Comparison of ENCODE assay signal across 24 cellular contexts in genomic region chr12:5787828-5788227, GRCh38.
DNase-seq lines count a peak whose midpoint lies in the region; ATAC-seq, FAIRE-seq and TF ChIP-seq lines count a peak whose summit lies in the region.
"Had no signal": no experiment of that assay in that cellular context is flagged by ENCODE, and none has a peak within 500 bp of the region (broad histone marks: within the 10 kb centered on the region; RNA-seq: fewer than 3 reads in every experiment).

No MANE protein-coding gene starts in this region.

- H3K79me2 ChIP-seq in K562 (ENCODE audit: control insufficient read depth, insufficient read depth, low read length): no peaks in the 10 kb centered on the region

- in situ Hi-C loops in K562 (cut with MboI): loop anchor here (25.0 kb wide), 1 partner anchor 601 kb away; no protein-coding TSS in a partner anchor

- TF ChIP-seq CTCF in right atrium auricular region (IDR thresholded peaks at IDR 0.05) (no peak), K562 (IDR thresholded peaks at IDR 0.05 in 2 of 3, conservative IDR thresholded peaks at IDR 0.05 in 1 of 3; ENCODE audit: insufficient read depth in 2 of 3, low read depth in 1 of 3, low read length in 3 of 3) (no peak)

- 4% methylated on average over 4 of the region's 5 CpGs for WGBS in K562 (ENCODE audit: insufficient coverage, low coverage, missing lambda C conversion rate)

- TF ChIP-seq POLR2A in K562 (conservative IDR thresholded peaks at IDR 0.05): no peak

- H3K27ac ChIP-seq in right atrium auricular region: no peak overlapping the region
- no peak overlapping the region for H3K27ac ChIP-seq in K562 (ENCODE audit: extremely low read depth, low read depth, low read length)
- H3K27ac ChIP-seq: 22Rv1; BLaER1 treated with 17β-estradiol and CSF1 and Interleukin-3, amounts not matched to agents 10 nM and 100 nM had no signal

- H3K9me3 ChIP-seq in right atrium auricular region (no peaks in the 10 kb centered on the region), K562 (replicated peaks; ENCODE audit: control insufficient read depth, insufficient read depth, low read depth, low read length) (no peaks in the 10 kb centered on the region)
- H3K9me3 ChIP-seq: BE2C, HAP-1 had no signal

- H3K4me3 ChIP-seq in right atrium auricular region (no peak overlapping the region), K562 (no peak overlapping the region)
- H3K4me3 ChIP-seq: BLaER1 treated with 17β-estradiol and CSF1 and Interleukin-3, amounts not matched to agents 10 nM and 100 nM; HAP-1 had no signal

- no peak for ATAC-seq in left cardiac atrium
- ATAC-seq in K562: no peak
- no peak for ATAC-seq in GM21447 (IDR thresholded peaks at IDR 0.05; ENCODE audit: unreplicated experiment)
- ATAC-seq in HG03565 (IDR thresholded peaks at IDR 0.05; ENCODE audit: unreplicated experiment): no peak

- DNase-seq in right atrium auricular region (ENCODE audit: low spot score): peak; percentile 13
- no peak for DNase-seq in left cardiac atrium
- no peak for DNase-seq in K562 (ENCODE audit: extremely low read depth in 1 of 4, low spot score in 3 of 4)
- peak; percentile 40 for DNase-seq in islet precursor cell
- no peak for DNase-seq in Ammon's horn (ENCODE audit: low spot score)
- DNase-seq: BE2C; CD4-positive, alpha-beta T cell; CD8-positive, alpha-beta memory T cell; DMS 273 treated with DMSO at 0.1 percent for 48 hours; DMS79; EL; GDM1; GOT3; HFFc6 had no signal

- intact Hi-C loops in left cardiac atrium (cut with DNase I): loop anchor here in 1 of 2 donors (10.0 kb wide), 1 partner anchor 643 kb away; no protein-coding TSS in a partner anchor
- intact Hi-C loops in K562 (cut with micrococcal nuclease): no loop called here

- BruUV-seq in K562 (replicated peaks; lab: Mats Ljungman, UMichigan): no TSS peak

- H3K27me3 ChIP-seq in right atrium auricular region (no peaks in the 10 kb centered on the region), K562 (ENCODE audit: control insufficient read depth in 2 of 2, insufficient read depth in 2 of 2, low read length in 2 of 2) (no peaks in the 10 kb centered on the region; a peak in 1 of 5 replicates)
- H3K27me3 ChIP-seq: BLaER1 treated with 17β-estradiol and CSF1 and Interleukin-3, amounts not matched to agents 10 nM and 100 nM had no signal

- H3K36me3 ChIP-seq in right atrium auricular region: no peaks in the 10 kb centered on the region
- H3K36me3 ChIP-seq in K562 (ENCODE audit: control insufficient read depth, insufficient read depth, low read length): no peaks in the 10 kb centered on the region
- H3K36me3 ChIP-seq: BE2C; BLaER1 treated with 17β-estradiol and CSF1 and Interleukin-3, amounts not matched to agents 10 nM and 100 nM; HAP-1 had no signal

- no peaks in the 10 kb centered on the region for H3K9me1 ChIP-seq in K562 (ENCODE audit: control insufficient read depth, insufficient read depth, low read length)

- no peaks in the 10 kb centered on the region for H4K20me1 ChIP-seq in K562 (replicated peaks; ENCODE audit: control insufficient read depth, insufficient read depth, low read length)
- H4K20me1 ChIP-seq: BLaER1 treated with 17β-estradiol and CSF1 and Interleukin-3, amounts not matched to agents 10 nM and 100 nM had no signal

- no peak for TF ChIP-seq RAD21 in K562 (CRISPR knock-in tag; conservative IDR thresholded peaks at IDR 0.05 in 1 of 2, IDR thresholded peaks at IDR 0.05 in 1 of 2)

- no peaks in the 10 kb centered on the region for H3K4me1 ChIP-seq in right atrium auricular region
- no peaks in the 10 kb centered on the region for H3K4me1 ChIP-seq in K562 (replicated peaks in 1 of 2; ENCODE audit: control insufficient read depth in 2 of 2, insufficient read depth in 2 of 2, low read length in 2 of 2)
- H3K4me1 ChIP-seq: HAP-1 had no signal

- H2AFZ ChIP-seq in K562 (ENCODE audit: low read depth, low read length): no peak overlapping the region

- POLR2A ChIA-PET in K562 (lab: Yijun Ruan, JAX): interaction anchor here (0.7 kb wide), 1 partner anchor 10 kb away, joined by 3 read pairs; no protein-coding TSS in a partner anchor

- FAIRE-seq in K562 (lab: Jason Lieb, UNC): no peak
- FAIRE-seq: A204.1, D721Med, GM12891, GM18507, H54 had no signal

- no peak for TF ChIP-seq EP300 in K562 (IDR thresholded peaks at IDR 0.05; ENCODE audit: low read length)

- CTCF ChIA-PET in K562 (lab: Yijun Ruan, JAX; ENCODE audit: low intra/inter-chr PET ratio): no interaction called here

- H3K4me2 ChIP-seq in K562 (ENCODE audit: insufficient read depth, low read length): no peak overlapping the region
- H3K4me2 ChIP-seq: BLaER1 treated with 17β-estradiol and CSF1 and Interleukin-3, amounts not matched to agents 10 nM and 100 nM had no signal

- H3K9ac ChIP-seq in K562 (ENCODE audit: insufficient read depth in 1 of 2, low read depth in 2 of 2, low read length in 2 of 2): no peak overlapping the region
- H3K9ac ChIP-seq: BLaER1 treated with 17β-estradiol and CSF1 and Interleukin-3, amounts not matched to agents 10 nM and 100 nM had no signal

TF ChIP-seq in K562, 482 proteins besides CTCF, POLR2A, EP300 and RAD21:
- TF ChIP-seq JUND (IDR thresholded peaks at IDR 0.05; ENCODE audit: borderline replicate concordance, low read depth, low read length): no peak
- no peak for TF ChIP-seq JUND (tag; IDR thresholded peaks at IDR 0.05; ENCODE audit: borderline replicate concordance, low read depth, low read length)
- TF ChIP-seq CHD2 (IDR thresholded peaks at IDR 0.05; ENCODE audit: low read depth, low read length): no peak
- TF ChIP-seq USF2 (CRISPR knock-in tag; IDR thresholded peaks at IDR 0.05): peak; percentile 59
- no peak for TF ChIP-seq KHSRP (IDR thresholded peaks at IDR 0.05)
- no peak for TF ChIP-seq TARDBP (IDR thresholded peaks at IDR 0.05)
- no peak for TF ChIP-seq SNIP1 (IDR thresholded peaks at IDR 0.05; ENCODE audit: low read depth)
- no peak for TF ChIP-seq FOXK2 (conservative IDR thresholded peaks at IDR 0.05 in 1 of 2, IDR thresholded peaks at IDR 0.05 in 1 of 2; ENCODE audit: low read depth in 2 of 2)
- TF ChIP-seq, protein P1, sequence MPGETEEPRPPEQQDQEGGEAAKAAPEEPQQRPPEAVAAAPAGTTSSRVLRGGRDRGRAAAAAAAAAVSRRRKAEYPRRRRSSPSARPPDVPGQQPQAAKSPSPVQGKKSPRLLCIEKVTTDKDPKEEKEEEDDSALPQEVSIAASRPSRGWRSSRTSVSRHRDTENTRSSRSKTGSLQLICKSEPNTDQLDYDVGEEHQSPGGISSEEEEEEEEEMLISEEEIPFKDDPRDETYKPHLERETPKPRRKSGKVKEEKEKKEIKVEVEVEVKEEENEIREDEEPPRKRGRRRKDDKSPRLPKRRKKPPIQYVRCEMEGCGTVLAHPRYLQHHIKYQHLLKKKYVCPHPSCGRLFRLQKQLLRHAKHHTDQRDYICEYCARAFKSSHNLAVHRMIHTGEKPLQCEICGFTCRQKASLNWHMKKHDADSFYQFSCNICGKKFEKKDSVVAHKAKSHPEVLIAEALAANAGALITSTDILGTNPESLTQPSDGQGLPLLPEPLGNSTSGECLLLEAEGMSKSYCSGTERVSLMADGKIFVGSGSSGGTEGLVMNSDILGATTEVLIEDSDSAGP (CRISPR knock-in tag; IDR thresholded peaks at IDR 0.05): no peak
- 0 out of 2 replicates have a peak, but pooled peaks have one; percentile 10 for TF ChIP-seq RAD51 (IDR thresholded peaks at IDR 0.05; ENCODE audit: borderline replicate concordance, low read depth)
- no peak for TF ChIP-seq ERF (CRISPR knock-in tag; IDR thresholded peaks at IDR 0.05)
- no peak for TF ChIP-seq FOSL1 (tag; conservative IDR thresholded peaks at IDR 0.05)

Comparison
In these comparisons a context has a peak if more than half of its experiments do, and no peak if none do; other contexts are left out.
1. DNase-seq: peak in right atrium auricular region (single experiment) and islet precursor cell (single experiment); none in left cardiac atrium (single experiment), K562 (0 of 4) and Ammon's horn (single experiment).